ENCODE assay signal across 8 cellular contexts in the genomic region with DNA sequence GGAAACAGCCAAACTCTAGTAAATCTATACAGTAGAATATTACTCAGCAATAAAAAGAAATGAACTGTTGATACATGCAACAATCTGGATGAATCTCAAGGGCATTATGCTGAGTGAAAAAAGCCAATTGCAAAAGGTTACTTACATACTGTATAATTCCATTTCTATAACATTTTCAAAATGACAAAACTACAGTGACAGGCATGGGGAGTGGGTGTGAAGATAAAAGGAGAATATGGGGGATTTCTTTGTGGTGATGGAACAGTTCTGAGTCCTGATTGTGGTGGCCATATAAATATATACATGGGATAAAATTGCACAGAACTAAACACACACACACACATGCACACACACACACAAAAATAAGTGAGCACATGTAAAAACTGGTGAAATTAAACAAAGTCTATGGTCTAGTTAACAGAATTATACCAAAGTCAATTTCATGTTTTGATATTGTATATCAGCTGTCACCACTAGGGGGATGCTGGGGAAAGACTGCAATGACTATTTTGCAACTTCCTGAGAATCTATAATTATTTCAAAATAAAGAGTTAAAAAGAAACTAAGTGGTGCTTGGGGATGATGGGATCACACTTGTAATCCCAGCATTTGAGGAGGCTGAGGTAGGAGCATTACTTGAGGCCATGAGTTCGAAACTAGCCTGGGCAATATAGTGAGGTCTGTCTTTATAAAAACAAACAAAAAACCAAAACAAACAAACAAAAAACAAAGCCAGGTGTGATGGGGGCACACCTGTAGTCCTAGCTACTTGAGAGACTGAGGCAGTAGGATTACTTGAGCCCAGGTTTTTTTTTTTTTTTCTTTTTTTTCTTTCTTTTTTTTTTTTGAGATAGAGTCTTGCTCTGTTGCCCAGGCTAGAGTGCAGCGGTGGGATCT.
DNase-seq lines count a peak whose midpoint lies in the region; ATAC-seq and TF ChIP-seq lines count a peak whose summit lies in the region.

No MANE protein-coding gene starts in this region.

- intact Hi-C loops in esophagus muscularis mucosa (cut with DNase I) (no loop called here), stomach (cut with DNase I; ENCODE audit: low total_unique reads) (no loop called here)

- no peak overlapping the region for H3K27ac ChIP-seq in esophagus muscularis mucosa (replicated peaks in 1 of 4)
- H3K27ac ChIP-seq in stomach: no peak overlapping the region

- ATAC-seq in HG03039 (IDR thresholded peaks at IDR 0.05; ENCODE audit: unreplicated experiment): no peak
- ATAC-seq in HG03571 (IDR thresholded peaks at IDR 0.05; ENCODE audit: unreplicated experiment): no peak
- no peak for ATAC-seq in HG02973 (IDR thresholded peaks at IDR 0.05; ENCODE audit: unreplicated experiment)

- peaks cover 0 to 12% (median 6%) of the 10 kb centered on the region in 4 donors for H3K9me3 ChIP-seq in esophagus muscularis mucosa
- peaks cover 0 to 14% (median 12%) of the 10 kb centered on the region in 4 donors for H3K9me3 ChIP-seq in stomach

- 91% methylated on average over 2 of the region's 2 CpGs for WGBS in esophagus muscularis mucosa
- 80 to 92% (median 87%) methylated on average over 2 of the region's 2 CpGs for WGBS in stomach, 5 donors

- no peaks in the 10 kb centered on the region for H3K36me3 ChIP-seq in esophagus muscularis mucosa
- H3K36me3 ChIP-seq in stomach: no peaks in the 10 kb centered on the region

- H3K4me3 ChIP-seq in esophagus muscularis mucosa (no peak overlapping the region), stomach (no peak overlapping the region)

- DNase-seq in stimulated activated CD4-positive, alpha-beta T cell treated with anti-CD3 and anti-CD28 coated beads, Interleukin-15, amount 100 ng/mL, for 24 hours: peak; percentile 7
- DNase-seq in stimulated activated CD4-positive, alpha-beta T cell treated with anti-CD3 and anti-CD28 coated beads, Interleukin-4, amount 100 ng/mL, for 4 hours: no peak
- peak; percentile 36 to 56 for DNase-seq in NOMO-1 (lab: John Stamatoyannopoulos, UW; ENCODE audit: unreplicated experiment in 2 of 2)
- no peak for DNase-seq in esophagus muscularis mucosa (ENCODE audit: extremely low spot score)
- no peak for DNase-seq in stomach

- no peaks in the 10 kb centered on the region for H3K4me1 ChIP-seq in esophagus muscularis mucosa
- H3K4me1 ChIP-seq in stomach: no peaks in the 10 kb centered on the region

- H3K27me3 ChIP-seq in esophagus muscularis mucosa: no peaks in the 10 kb centered on the region
- no peaks in the 10 kb centered on the region for H3K27me3 ChIP-seq in stomach

- TF ChIP-seq POLR2A in esophagus muscularis mucosa (IDR thresholded peaks at IDR 0.05; ENCODE audit: low read depth) (no peak), stomach (IDR thresholded peaks at IDR 0.05) (no peak)

- TF ChIP-seq EP300 in esophagus muscularis mucosa (IDR thresholded peaks at IDR 0.05) (no peak), stomach (IDR thresholded peaks at IDR 0.05) (no peak)

- TF ChIP-seq CTCF in esophagus muscularis mucosa (IDR thresholded peaks at IDR 0.05) (peak in 2 of 3 experiments; percentile 23 to 42), stomach (IDR thresholded peaks at IDR 0.05) (peak in 5 of 7 experiments; percentile 22 to 77 (median 41))

Comparison
In these comparisons a context has a peak if more than half of its experiments do, and no peak if none do; other contexts are left out.
1. DNase-seq: peak in stimulated activated CD4-positive, alpha-beta T cell treated with anti-CD3 and anti-CD28 coated beads, Interleukin-15, amount 100 ng/mL, for 24 hours (single experiment) and NOMO-1 (2 of 2); none in stimulated activated CD4-positive, alpha-beta T cell treated with anti-CD3 and anti-CD28 coated beads, Interleukin-4, amount 100 ng/mL, for 4 hours (0 of 2), esophagus muscularis mucosa (single experiment) and stomach (single experiment).